In genomic region chr6:131062245-131063027, GRCh38 we compare ENCODE assay signal across 8 cellular contexts. TPM values are rescaled to one million over a fixed set of nuclear protein-coding genes. Genes with fewer than 3 reads are reported as not detected.
A peak's percentile ranks its signal among the peaks of the same experiment; 100 is the strongest.
DNase-seq lines count a peak whose midpoint lies in the region; ATAC-seq and TF ChIP-seq lines count a peak whose summit lies in the region.

No MANE protein-coding gene starts in this region.

- peaks cover 25% of the 10 kb centered on the region for H3K27me3 Mint-ChIP-seq in dendritic cell treated with granulocyte-macrophage colony-stimulating factor and Interleukin-4, amounts not matched to agents 40 ng/mL and 50 ng/mL, for 4 days

- H3K9ac ChIP-seq in stomach smooth muscle (ENCODE audit: low read length in 2 of 2): peak overlapping the region; percentile 72 to 76

- H3K27me3 ChIP-seq in right lobe of liver (no peaks in the 10 kb centered on the region), stomach smooth muscle (ENCODE audit: control insufficient read depth in 1 of 2, insufficient read depth in 2 of 2, low read length in 2 of 2) (no peaks in the 10 kb centered on the region)

- H3K4me3 ChIP-seq in right lobe of liver: peak overlapping the region; percentile 77 to 96 (median 91)
- peak overlapping the region; percentile 78 to 86 for H3K4me3 ChIP-seq in stomach smooth muscle (ENCODE audit: low read length in 2 of 2)

- no peaks in the 10 kb centered on the region for H3K4me1 ChIP-seq in right lobe of liver
- H3K4me1 ChIP-seq in stomach smooth muscle (ENCODE audit: control insufficient read depth, insufficient read depth, low read length): peaks cover 11% of the 10 kb centered on the region

- intact Hi-C loops in dendritic cell treated with granulocyte-macrophage colony-stimulating factor and Interleukin-4, amounts not matched to agents 40 ng/mL and 50 ng/mL, for 4 days (cut with micrococcal nuclease): loop anchor here (1.0 to 5.0 kb wide), 3 partner anchors 55 to 170 kb away; no protein-coding TSS in a partner anchor
- intact Hi-C loops in right lobe of liver (cut with DNase I): no loop called here

- peak overlapping the region; percentile 31 to 69 (median 59) for H3K27ac ChIP-seq in right lobe of liver
- peak overlapping the region; percentile 37 for H3K27ac ChIP-seq in stomach smooth muscle (ENCODE audit: low read length)

- H3K9me3 ChIP-seq in right lobe of liver: no peaks in the 10 kb centered on the region
- no peaks in the 10 kb centered on the region for H3K9me3 ChIP-seq in stomach smooth muscle (ENCODE audit: control insufficient read depth in 2 of 2, low read length in 2 of 2)

- DNase-seq in UCSD-AML1 (lab: John Stamatoyannopoulos, UW; ENCODE audit: unreplicated experiment) (peak; percentile 46), right lobe of liver (peak; percentile 39 to 54 (median 47)), NCI-H2029 treated with DMSO at 0.1 percent for 48 hours (lab: John Stamatoyannopoulos, UW) (no peak), NCI-H2196 (lab: John Stamatoyannopoulos, UW; ENCODE audit: unreplicated experiment) (no peak)

- WGBS in right lobe of liver (ENCODE audit: insufficient coverage, low coverage, low lambda C conversion rate, missing lambda C conversion rate): 0% methylated on average over 10 of the region's 84 CpGs

- no peaks in the 10 kb centered on the region for H3K36me3 Mint-ChIP-seq in dendritic cell treated with granulocyte-macrophage colony-stimulating factor and Interleukin-4, amounts not matched to agents 40 ng/mL and 50 ng/mL, for 4 days (ENCODE audit: low read depth)

- H3K4me1 Mint-ChIP-seq in dendritic cell treated with granulocyte-macrophage colony-stimulating factor and Interleukin-4, amounts not matched to agents 40 ng/mL and 50 ng/mL, for 4 days (ENCODE audit: low read depth): peaks cover 30% of the 10 kb centered on the region

- H3K4me3 Mint-ChIP-seq in dendritic cell treated with granulocyte-macrophage colony-stimulating factor and Interleukin-4, amounts not matched to agents 40 ng/mL and 50 ng/mL, for 4 days: peak overlapping the region; percentile 89

- H3K9me3 Mint-ChIP-seq in dendritic cell treated with granulocyte-macrophage colony-stimulating factor and Interleukin-4, amounts not matched to agents 40 ng/mL and 50 ng/mL, for 4 days: peaks cover under 1% of the 10 kb centered on the region

- H3K36me3 ChIP-seq in right lobe of liver (no peaks in the 10 kb centered on the region), stomach smooth muscle (ENCODE audit: control insufficient read depth in 2 of 2, insufficient read depth in 2 of 2, low read length in 2 of 2) (no peaks in the 10 kb centered on the region)

- no peak for TF ChIP-seq POLR2A in right lobe of liver (IDR thresholded peaks at IDR 0.05)

- no peak for TF ChIP-seq CTCF in right lobe of liver (IDR thresholded peaks at IDR 0.05)

- peak overlapping the region; percentile 69 for H3K27ac Mint-ChIP-seq in dendritic cell treated with granulocyte-macrophage colony-stimulating factor and Interleukin-4, amounts not matched to agents 40 ng/mL and 50 ng/mL, for 4 days

- peak; percentile 34 for ATAC-seq in GM18511 (IDR thresholded peaks at IDR 0.05; ENCODE audit: unreplicated experiment)
- ATAC-seq in HG03045 (IDR thresholded peaks at IDR 0.05; ENCODE audit: unreplicated experiment): peak; percentile 31
- ATAC-seq in right lobe of liver: peak; percentile 20 to 29 (median 22)

RNA-seq across cellular contexts. Expression of gene EPB41L2, which starts 0.6 kb away (rescaled TPM):
- total RNA-seq in right lobe of liver: 10 to 100 TPM; 15.3 to 38.5 (median 24.6) TPM

Comparison
In these comparisons a context has a peak if more than half of its experiments do, and no peak if none do; other contexts are left out.
1. DNase-seq: peak in UCSD-AML1 (single experiment) and right lobe of liver (3 of 3); none in NCI-H2029 treated with DMSO at 0.1 percent for 48 hours (single experiment) and NCI-H2196 (single experiment).
2. Peak in every context shown above with its lines, with median percentiles within 50 percentile points of each other: ATAC-seq.